ENCODE assay signal across 11 cellular contexts in genomic region chr1:181117648-181118449, GRCh38. TPM values are rescaled to one million over a fixed set of nuclear protein-coding genes. Genes with fewer than 3 reads are reported as not detected.
DNase-seq lines count a peak whose midpoint lies in the region; TF ChIP-seq lines count a peak whose summit lies in the region.
"Had no signal": no experiment of that assay in that cellular context is flagged by ENCODE, and none has a peak within 500 bp of the region (broad histone marks: within the 10 kb centered on the region; RNA-seq: fewer than 3 reads in every experiment).

No MANE protein-coding gene starts in this region.

- H3K27ac ChIP-seq in Peyer's patch = no peak overlapping the region
- peak overlapping the region in 1 of 2 donors; percentile 17 for H3K27ac ChIP-seq in coronary artery

- peak overlapping the region; percentile 91 to 99 (median 95) for H3K27ac Mint-ChIP-seq in brain

- H3K9me3 Mint-ChIP-seq in brain = peaks cover 0 to 7% (median 0%) of the 10 kb centered on the region in 5 experiments

- H3K27me3 ChIP-seq in Peyer's patch = no peaks in the 10 kb centered on the region

- peaks cover 5% of the 10 kb centered on the region for H3K27me3 Mint-ChIP-seq in brain

- H3K9me3 ChIP-seq in Peyer's patch = no peaks in the 10 kb centered on the region

- peaks cover 0 to 17% (median 0%) of the 10 kb centered on the region in 4 donors for H3K4me1 ChIP-seq in Peyer's patch

- no peak overlapping the region for H3K4me3 ChIP-seq in Peyer's patch
- no peak overlapping the region for H3K4me3 ChIP-seq in coronary artery

- H3K36me3 Mint-ChIP-seq in brain = no peaks in the 10 kb centered on the region

- no peaks in the 10 kb centered on the region for H3K36me3 ChIP-seq in Peyer's patch

- peaks cover 64% of the 10 kb centered on the region for H3K4me1 Mint-ChIP-seq in brain

- no peak for TF ChIP-seq CTCF in brain (conservative IDR thresholded peaks at IDR 0.05)
- TF ChIP-seq CTCF in Peyer's patch (IDR thresholded peaks at IDR 0.05) = no peak
- no peak for TF ChIP-seq CTCF in coronary artery (IDR thresholded peaks at IDR 0.05)

- in situ Hi-C loops in Caki2 (cut with HindIII; ENCODE audit: low pct_unique_long_range_greater_than_20kb, low sequenced_read_pairs) = no loop called here

- peak overlapping the region; percentile 32 to 62 (median 50) for H3K4me3 Mint-ChIP-seq in brain

- peak; percentile 38 for DNase-seq in Caki2 (ENCODE audit: low read depth)
- DNase-seq in LoVo (ENCODE audit: low spot score) = peak; percentile 86
- peak; percentile 71 for DNase-seq in myocyte (ENCODE audit: low read depth)
- no peak for DNase-seq in foreskin melanocyte
- no peak for DNase-seq in GF-D8 (lab: John Stamatoyannopoulos, UW)
- no peak for DNase-seq in Peyer's patch
- DNase-seq in coronary artery (ENCODE audit: low spot score) = no peak
- DNase-seq: DND-41; left cardiac atrium; stimulated activated CD4-positive, alpha-beta T cell treated with anti-CD3 and anti-CD28 coated beads, Interleukin-2, amount 100 ng/mL, for 24 hours had no signal

- no peak for TF ChIP-seq POLR2A in Peyer's patch (IDR thresholded peaks at IDR 0.05)

RNA-seq across cellular contexts. Expression of gene IER5, which starts 29.3 kb away (rescaled TPM):
- 12.5 and 15.1 TPM in 2 replicates for total RNA-seq in Caki2 (2014; rRNA removed; shearing (Covaris generic); ENCODE audit: low replicate concordance)
- 12.4 TPM for polyA plus RNA-seq in brain (ENCODE audit: insufficient read depth, low read depth, low replicate concordance)
- total RNA-seq in myocyte = 32.8 and 40.8 TPM in 2 replicates
- 32.6 TPM for polyA plus RNA-seq in myocyte (2012)
- total RNA-seq in Peyer's patch = 10 to 100 TPM in 1 of 4 donors, 1 to 10 TPM in 3; 6.3 to 10.7 (median 8.2) TPM

Comparison
In these comparisons a context has a peak if more than half of its experiments do, and no peak if none do; other contexts are left out.
1. DNase-seq: peak in Caki2 (single experiment), LoVo (single experiment) and myocyte (single experiment); none in foreskin melanocyte (single experiment), GF-D8 (single experiment), Peyer's patch (0 of 3) and coronary artery (single experiment).